8 cellular contexts compared by ENCODE assay signal in genomic region chr2:37231251-37232130, GRCh38. TPM values are rescaled to one million over a fixed set of nuclear protein-coding genes. Genes with fewer than 3 reads are reported as not detected.
DNase-seq lines count a peak whose midpoint lies in the region; TF ChIP-seq lines count a peak whose summit lies in the region.

A gene with protein sequence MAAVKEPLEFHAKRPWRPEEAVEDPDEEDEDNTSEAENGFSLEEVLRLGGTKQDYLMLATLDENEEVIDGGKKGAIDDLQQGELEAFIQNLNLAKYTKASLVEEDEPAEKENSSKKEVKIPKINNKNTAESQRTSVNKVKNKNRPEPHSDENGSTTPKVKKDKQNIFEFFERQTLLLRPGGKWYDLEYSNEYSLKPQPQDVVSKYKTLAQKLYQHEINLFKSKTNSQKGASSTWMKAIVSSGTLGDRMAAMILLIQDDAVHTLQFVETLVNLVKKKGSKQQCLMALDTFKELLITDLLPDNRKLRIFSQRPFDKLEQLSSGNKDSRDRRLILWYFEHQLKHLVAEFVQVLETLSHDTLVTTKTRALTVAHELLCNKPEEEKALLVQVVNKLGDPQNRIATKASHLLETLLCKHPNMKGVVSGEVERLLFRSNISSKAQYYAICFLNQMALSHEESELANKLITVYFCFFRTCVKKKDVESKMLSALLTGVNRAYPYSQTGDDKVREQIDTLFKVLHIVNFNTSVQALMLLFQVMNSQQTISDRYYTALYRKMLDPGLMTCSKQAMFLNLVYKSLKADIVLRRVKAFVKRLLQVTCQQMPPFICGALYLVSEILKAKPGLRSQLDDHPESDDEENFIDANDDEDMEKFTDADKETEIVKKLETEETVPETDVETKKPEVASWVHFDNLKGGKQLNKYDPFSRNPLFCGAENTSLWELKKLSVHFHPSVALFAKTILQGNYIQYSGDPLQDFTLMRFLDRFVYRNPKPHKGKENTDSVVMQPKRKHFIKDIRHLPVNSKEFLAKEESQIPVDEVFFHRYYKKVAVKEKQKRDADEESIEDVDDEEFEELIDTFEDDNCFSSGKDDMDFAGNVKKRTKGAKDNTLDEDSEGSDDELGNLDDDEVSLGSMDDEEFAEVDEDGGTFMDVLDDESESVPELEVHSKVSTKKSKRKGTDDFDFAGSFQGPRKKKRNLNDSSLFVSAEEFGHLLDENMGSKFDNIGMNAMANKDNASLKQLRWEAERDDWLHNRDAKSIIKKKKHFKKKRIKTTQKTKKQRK (minus strand): TSS chr2:37231596. CDS start chr2:37231567, 29 bp downstream.
A gene with protein sequence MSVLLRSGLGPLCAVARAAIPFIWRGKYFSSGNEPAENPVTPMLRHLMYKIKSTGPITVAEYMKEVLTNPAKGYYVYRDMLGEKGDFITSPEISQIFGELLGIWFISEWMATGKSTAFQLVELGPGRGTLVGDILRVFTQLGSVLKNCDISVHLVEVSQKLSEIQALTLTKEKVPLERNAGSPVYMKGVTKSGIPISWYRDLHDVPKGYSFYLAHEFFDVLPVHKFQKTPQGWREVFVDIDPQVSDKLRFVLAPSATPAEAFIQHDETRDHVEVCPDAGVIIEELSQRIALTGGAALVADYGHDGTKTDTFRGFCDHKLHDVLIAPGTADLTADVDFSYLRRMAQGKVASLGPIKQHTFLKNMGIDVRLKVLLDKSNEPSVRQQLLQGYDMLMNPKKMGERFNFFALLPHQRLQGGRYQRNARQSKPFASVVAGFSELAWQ (plus strand): TSS chr2:37231658. CDS start chr2:37231706, 48 bp downstream.

- H2AFZ ChIP-seq in MM.1S (ENCODE audit: low read length), result peak within 1 kb of the TSS; percentile 96

- no peaks in the 10 kb centered on the region for H3K9me3 ChIP-seq in MM.1S (replicated peaks; ENCODE audit: insufficient read depth, low read length)
- no peaks in the 10 kb centered on the region for H3K9me3 ChIP-seq in SJCRH30 (replicated peaks)
- H3K9me3 ChIP-seq in suprapubic skin, result no peaks in the 10 kb centered on the region

- H4K20me1 ChIP-seq in MM.1S (ENCODE audit: insufficient read depth, low read length), result 0 out of 2 replicates have a peak, but pooled peaks cover 3% of the 10 kb centered on the region

- under 1% methylated on average over 73 of the region's 73 CpGs for WGBS in suprapubic skin

- no peak for TF ChIP-seq CTCF in MM.1S (IDR thresholded peaks at IDR 0.05; ENCODE audit: low read length)
- TF ChIP-seq CTCF in suprapubic skin (IDR thresholded peaks at IDR 0.05), result no peak

- H3K36me3 ChIP-seq in MM.1S (replicated peaks; ENCODE audit: insufficient read depth, low read length) (peaks cover 18% of the 10 kb centered on the region), SJCRH30 (peaks cover 37% of the 10 kb centered on the region), suprapubic skin (peaks cover 14% of the 10 kb centered on the region)

- peak within 1 kb of the TSS; percentile 96 for H3K4me2 ChIP-seq in MM.1S (ENCODE audit: low read depth, low read length)

- DNase-seq in GDM1 (lab: John Stamatoyannopoulos, UW) (peak; percentile 78), HCEC 1CT (peak; percentile 93), MM.1S (peak; percentile 95), SJCRH30 (peak; percentile 93 to 96), globus pallidus (ENCODE audit: low spot score) (peak; percentile 90), nucleus accumbens (lab: John Stamatoyannopoulos, UW) (peak; percentile 28 to 95 (median 84)), suprapubic skin (ENCODE audit: low spot score in 2 of 2) (peak; percentile 95 to 96)
- peak; percentile 61 to 79 (median 65) for DNase-seq in activated naive CD4-positive, alpha-beta T cell (lab: John Stamatoyannopoulos, UW)

- H3K9me2 ChIP-seq in MM.1S (replicated peaks; ENCODE audit: insufficient read depth, low read length), result no peaks in the 10 kb centered on the region

- H3K79me2 ChIP-seq in MM.1S (ENCODE audit: low read length), result peaks cover 96% of the 10 kb centered on the region

- 0 out of 2 replicates have a peak, but pooled peaks cover 10% of the 10 kb centered on the region for H3F3A ChIP-seq in MM.1S (ENCODE audit: insufficient read depth, low read length)

- peak within 1 kb of the TSS; percentile 98 for H3K4me3 ChIP-seq in MM.1S (ENCODE audit: low read length)
- peak within 1 kb of the TSS; percentile 89 for H3K4me3 ChIP-seq in SJCRH30
- peak within 1 kb of the TSS; percentile 81 for H3K4me3 ChIP-seq in suprapubic skin

- peak in 1 of 2 donors; percentile 78 for TF ChIP-seq POLR2A in suprapubic skin (IDR thresholded peaks at IDR 0.05)

- H3K27me3 ChIP-seq in MM.1S (replicated peaks; ENCODE audit: insufficient read depth, low read length) (no peaks in the 10 kb centered on the region), SJCRH30 (no peaks in the 10 kb centered on the region), suprapubic skin (no peaks in the 10 kb centered on the region)

- H3K27ac ChIP-seq in MM.1S (ENCODE audit: low read length) (peak within 1 kb of the TSS; percentile 85), SJCRH30 (peak within 1 kb of the TSS; percentile 77), suprapubic skin (peak within 1 kb of the TSS; percentile 93)

- no peak for TF ChIP-seq EP300 in suprapubic skin (IDR thresholded peaks at IDR 0.05)

- H3K9ac ChIP-seq in MM.1S (ENCODE audit: low read length), result peak within 1 kb of the TSS; percentile 91

- H3K4me1 ChIP-seq in MM.1S (ENCODE audit: low read length), result peaks cover 18% of the 10 kb centered on the region
- peaks cover 13% of the 10 kb centered on the region for H3K4me1 ChIP-seq in SJCRH30
- H3K4me1 ChIP-seq in suprapubic skin, result peaks cover 36% of the 10 kb centered on the region

RNA-seq across cellular contexts. Expression of the first gene that starts in this region (rescaled TPM):
- total RNA-seq in SJCRH30 (2014; rRNA removed; shearing (Covaris generic)), result 110 and 124 TPM in 2 replicates
- 10 to 100 TPM; 29.5 to 34.9 (median 32.1) TPM for total RNA-seq in suprapubic skin

RNA-seq across cellular contexts. Expression of the second gene that starts in this region (rescaled TPM):
- 25.2 and 30.3 TPM in 2 replicates for total RNA-seq in SJCRH30 (2014; rRNA removed; shearing (Covaris generic))
- total RNA-seq in suprapubic skin, result 10 to 100 TPM in 3 of 4 donors, 1 to 10 TPM in 1; 9.8 to 20.8 (median 12.3) TPM

Comparison
In these comparisons a context has a peak if more than half of its experiments do, and no peak if none do; other contexts are left out.
1. Peak in every context shown above with its lines: DNase-seq, H3K4me3 ChIP-seq and H3K27ac ChIP-seq.